In the genomic region with DNA sequence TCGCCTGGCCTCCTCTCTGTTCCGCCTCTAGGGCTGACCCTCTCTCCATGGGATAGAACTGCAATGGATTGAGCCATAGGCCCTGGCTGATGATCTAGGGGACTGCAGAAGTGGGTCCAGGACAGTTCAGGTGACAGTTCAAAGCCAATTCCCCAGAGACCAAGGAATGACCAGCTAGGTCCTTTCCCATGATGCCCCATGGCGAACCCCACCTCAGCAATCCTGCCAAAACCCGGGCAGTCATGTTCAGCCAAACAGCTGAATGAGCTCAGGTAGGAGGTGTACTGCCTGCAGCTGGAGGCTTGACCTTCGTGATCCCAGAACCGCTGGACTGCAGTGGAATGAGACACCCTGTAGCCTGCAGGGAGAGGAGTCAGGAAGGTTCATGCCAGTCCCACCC, we compare ENCODE assay signal across 8 cellular contexts. TPM values are rescaled to one million over a fixed set of nuclear protein-coding genes. Genes with fewer than 3 reads are reported as not detected.
"Had no signal": no experiment of that assay in that cellular context is flagged by ENCODE, and none has a peak within 500 bp of the region (broad histone marks: within the 10 kb centered on the region; RNA-seq: fewer than 3 reads in every experiment).

No MANE protein-coding gene starts in this region.

RNA-seq across cellular contexts. Expression of gene TSPY9, which starts 17.3 kb away (rescaled TPM):
- total RNA-seq: LHCN-M2, MCF 10A, NCI-H460, OCI-LY7, PC-9, RPMI7951, SJCRH30, SK-MEL-5 had no signal

RNA-seq across cellular contexts. Expression of gene TSPY10, which starts 23.3 kb away (rescaled TPM):
- total RNA-seq: LHCN-M2, MCF 10A, NCI-H460, OCI-LY7, PC-9, RPMI7951, SJCRH30, SK-MEL-5 had no signal

RNA-seq across cellular contexts. Expression of gene TSPY1, which starts 37.6 kb away (rescaled TPM):
- total RNA-seq: LHCN-M2, MCF 10A, NCI-H460, OCI-LY7, PC-9, RPMI7951, SJCRH30, SK-MEL-5 had no signal
